In the genomic region with DNA sequence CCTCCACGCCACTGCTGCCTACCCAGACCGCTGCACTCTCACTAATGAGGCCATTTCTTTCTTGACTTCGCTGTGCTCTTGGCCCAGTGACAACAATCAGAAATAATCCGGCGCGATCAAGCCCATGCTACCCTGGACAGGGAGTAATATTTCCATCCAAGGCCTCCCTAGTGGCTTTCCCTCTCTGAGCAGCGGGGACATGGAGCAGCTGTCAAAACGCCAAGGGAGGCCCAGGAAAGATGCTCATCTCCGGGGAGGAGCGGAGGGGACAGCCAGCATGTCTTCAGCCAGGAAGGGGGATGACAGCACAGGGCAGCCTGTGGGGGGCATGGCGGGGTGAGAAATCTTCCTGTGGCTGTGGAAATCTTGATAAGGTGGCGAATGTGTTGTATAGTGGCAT, we compare ENCODE assay signal across 7 cellular contexts.
DNase-seq lines count a peak whose midpoint lies in the region; ATAC-seq and TF ChIP-seq lines count a peak whose summit lies in the region.
"Not testable (repeated sequence)": the region's sequence is repeated elsewhere in the genome, so short reads cannot be mapped to it uniquely, and the experiment has no call there.

No MANE protein-coding gene starts in this region.

- peak overlapping the region; percentile 16; the same call in 1 of the 2 replicates for H3K4me3 ChIP-seq in SJCRH30
- H3K4me3 ChIP-seq in left ventricle myocardium inferior = not testable (repeated sequence)

- intact Hi-C loops in Right ventricle myocardium superior (cut with DNase I); left ventricle myocardium inferior (cut with micrococcal nuclease): not testable (repeated sequence)

- H3K4me1 ChIP-seq in SJCRH30, left ventricle myocardium inferior: not testable (repeated sequence)

- DNase-seq in DMS 273 (lab: John Stamatoyannopoulos, UW; ENCODE audit: unreplicated experiment) = peak; percentile 30
- DNase-seq in NCI-H1105 treated with DMSO at 0.1 percent for 48 hours (lab: John Stamatoyannopoulos, UW) = peak; percentile 19
- DNase-seq in NCI-H2107 (lab: John Stamatoyannopoulos, UW) = peak; percentile 17
- DNase-seq in NCI-H69 (lab: John Stamatoyannopoulos, UW) = peak; percentile 46
- DNase-seq in SJCRH30 = peak; percentile 43 to 59
- peak; percentile 42 for DNase-seq in Right ventricle myocardium superior
- peak; percentile 38 for DNase-seq in left ventricle myocardium inferior

- not testable (repeated sequence) for H3K9me3 ChIP-seq in SJCRH30 (replicated peaks); left ventricle myocardium inferior (replicated peaks)

- not testable (repeated sequence) for TF ChIP-seq CTCF in left ventricle myocardium inferior (IDR thresholded peaks at IDR 0.05; ENCODE audit: borderline replicate concordance)

- H3K36me3 ChIP-seq in SJCRH30, left ventricle myocardium inferior: not testable (repeated sequence)

- not testable (repeated sequence) for H3K27me3 ChIP-seq in SJCRH30; left ventricle myocardium inferior (ENCODE audit: low read depth)

- not testable (repeated sequence) for H3K27ac ChIP-seq in SJCRH30
- H3K27ac ChIP-seq in left ventricle myocardium inferior (replicated peaks) = peak overlapping the region; percentile 71

- peak; percentile 56 for ATAC-seq in Right ventricle myocardium superior (ENCODE audit: poor library complexity)
